19 cellular contexts compared by ENCODE assay signal in the genomic region with DNA sequence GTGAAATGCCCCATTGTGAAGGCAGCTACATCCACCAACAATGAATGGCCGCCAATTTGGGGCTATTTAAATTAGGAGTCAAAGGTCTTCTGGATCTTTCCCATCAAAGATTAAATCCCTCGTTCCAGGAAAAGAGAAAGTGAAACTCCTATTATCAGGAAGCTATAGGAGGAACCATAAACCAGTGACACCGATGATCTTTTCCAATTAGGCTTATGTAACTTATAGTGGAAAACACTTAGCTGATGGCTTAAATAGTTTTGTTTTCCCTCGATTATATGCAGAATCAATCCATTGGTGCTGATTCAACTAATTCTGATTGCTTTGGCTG.
A peak's percentile ranks its signal among the peaks of the same experiment; 100 is the strongest.
DNase-seq lines count a peak whose midpoint lies in the region; TF ChIP-seq lines count a peak whose summit lies in the region.
"Had no signal": no experiment of that assay in that cellular context is flagged by ENCODE, and none has a peak within 500 bp of the region (broad histone marks: within the 10 kb centered on the region; RNA-seq: fewer than 3 reads in every experiment).

No MANE protein-coding gene starts in this region.

- no peaks in the 10 kb centered on the region for H4K20me1 ChIP-seq in PC-9 (ENCODE audit: insufficient read depth)

- POLR2A ChIA-PET in PC-9 (lab: Charles Lee; ENCODE audit: unreplicated experiment), result no interaction called here

- BruUV-seq in PC-9 (replicated peaks; lab: Mats Ljungman, UMichigan), result no TSS peak

- peak overlapping the region; percentile 53 for H3K4me2 ChIP-seq in PC-9

- H2AFZ ChIP-seq in PC-9, result peak overlapping the region; percentile 64

- H3K4me1 Mint-ChIP-seq in activated naive CD4-positive, alpha-beta T cell treated with anti-CD3 and anti-CD28 coated beads for 36 hours (ENCODE audit: low read depth), result no peaks in the 10 kb centered on the region
- H3K4me1 Mint-ChIP-seq: activated CD4-positive, alpha-beta T cell treated with anti-CD3 and anti-CD28 coated beads, Interleukin-2, amount 10 ng/mL, durations not matched to agents 7 days and 5 days; CD4-positive, CD25-positive, alpha-beta regulatory T cell; stimulated activated effector memory CD8-positive, alpha-beta T cell treated with anti-CD3 and anti-CD28 coated beads, Interleukin-12 subunit alpha, Interleukin-12 subunit beta, amount 100 ng/mL, for 72 hours had no signal

- peak overlapping the region; percentile 26; the same call in 1 of the 2 replicates for H3K4me3 ChIP-seq in PC-9
- H3K4me3 ChIP-seq: lung, prostate gland, upper lobe of right lung had no signal

- intact Hi-C loops in PC-9 (cut with micrococcal nuclease; ENCODE audit: unreplicated experiment), result no loop called here
- intact Hi-C loops in activated naive CD4-positive, alpha-beta T cell treated with anti-CD3 and anti-CD28 coated beads for 36 hours (cut with micrococcal nuclease), result no loop called here

- no peak overlapping the region for H3K27ac Mint-ChIP-seq in activated naive CD4-positive, alpha-beta T cell treated with anti-CD3 and anti-CD28 coated beads for 36 hours
- H3K27ac Mint-ChIP-seq: activated CD4-positive, alpha-beta T cell treated with anti-CD3 and anti-CD28 coated beads, Interleukin-2, amount 10 ng/mL, durations not matched to agents 7 days and 5 days; CD4-positive, CD25-positive, alpha-beta regulatory T cell; naive thymus-derived CD4-positive, alpha-beta T cell; stimulated activated effector memory CD8-positive, alpha-beta T cell treated with anti-CD3 and anti-CD28 coated beads, Interleukin-12 subunit alpha, Interleukin-12 subunit beta, amount 100 ng/mL, for 72 hours had no signal

- H3K27ac ChIP-seq in PC-9, result no peak overlapping the region
- H3K27ac ChIP-seq in layer of hippocampus (ENCODE audit: low read depth, low read length), result peak overlapping the region; percentile 77
- H3K27ac ChIP-seq in substantia nigra (ENCODE audit: low read depth, low read length, poor library complexity, severe bottlenecking), result peak overlapping the region; percentile 76
- H3K27ac ChIP-seq: Peyer's patch, prostate gland, upper lobe of right lung had no signal

- DNase-seq in NCI-H524 treated with DMSO at 0.1 percent for 48 hours (lab: John Stamatoyannopoulos, UW), result peak; percentile 74
- no peak for DNase-seq in NCI-H524 (lab: John Stamatoyannopoulos, UW)
- no peak for DNase-seq in PC-9
- DNase-seq in substantia nigra (lab: John Stamatoyannopoulos, UW), result no peak
- no peak for DNase-seq in DMS114 treated with DMSO at 0.1 percent for 48 hours (lab: John Stamatoyannopoulos, UW; ENCODE audit: unreplicated experiment)
- DNase-seq in dedifferentiated amniotic fluid mesenchymal stem cell (ENCODE audit: extremely low spot score), result no peak
- DNase-seq in activated naive CD4-positive, alpha-beta T cell treated with anti-CD3 and anti-CD28 coated beads for 36 hours, result no peak
- DNase-seq: activated CD4-positive, alpha-beta T cell treated with anti-CD3 and anti-CD28 coated beads, Interleukin-2, amount 10 ng/mL, durations not matched to agents 7 days and 5 days; activated CD8-positive, alpha-beta memory T cell treated with anti-CD3 and anti-CD28 coated beads, Interleukin-2, amount 50 U/mL, for 48 hours; aorta; CD4-positive, CD25-positive, alpha-beta regulatory T cell; naive thymus-derived CD4-positive, alpha-beta T cell; NCI-H1436; Peyer's patch; upper lobe of right lung had no signal

- no peaks in the 10 kb centered on the region for H3K4me1 ChIP-seq in PC-9 (replicated peaks; ENCODE audit: insufficient read depth)
- H3K4me1 ChIP-seq: Peyer's patch, prostate gland, upper lobe of right lung had no signal

- no peaks in the 10 kb centered on the region for H3K36me3 Mint-ChIP-seq in activated naive CD4-positive, alpha-beta T cell treated with anti-CD3 and anti-CD28 coated beads for 36 hours (ENCODE audit: low read depth)
- H3K36me3 Mint-ChIP-seq: CD4-positive, CD25-positive, alpha-beta regulatory T cell; naive thymus-derived CD4-positive, alpha-beta T cell; stimulated activated effector memory CD8-positive, alpha-beta T cell treated with anti-CD3 and anti-CD28 coated beads, Interleukin-12 subunit alpha, Interleukin-12 subunit beta, amount 100 ng/mL, for 72 hours had no signal

- H3K4me3 Mint-ChIP-seq in activated naive CD4-positive, alpha-beta T cell treated with anti-CD3 and anti-CD28 coated beads for 36 hours, result no peak overlapping the region
- H3K4me3 Mint-ChIP-seq: activated CD4-positive, alpha-beta T cell treated with anti-CD3 and anti-CD28 coated beads, Interleukin-2, amount 10 ng/mL, durations not matched to agents 7 days and 5 days; CD4-positive, CD25-positive, alpha-beta regulatory T cell; naive thymus-derived CD4-positive, alpha-beta T cell; stimulated activated effector memory CD8-positive, alpha-beta T cell treated with anti-CD3 and anti-CD28 coated beads, Interleukin-12 subunit alpha, Interleukin-12 subunit beta, amount 100 ng/mL, for 72 hours had no signal

- no peaks in the 10 kb centered on the region; the same call in 1 of the 2 replicates for H3K9me2 ChIP-seq in PC-9 (ENCODE audit: insufficient read depth)

- no peaks in the 10 kb centered on the region for H3F3A ChIP-seq in PC-9 (ENCODE audit: insufficient read depth, low read depth)

- H3K9me3 Mint-ChIP-seq in activated naive CD4-positive, alpha-beta T cell treated with anti-CD3 and anti-CD28 coated beads for 36 hours, result no peaks in the 10 kb centered on the region
- H3K9me3 Mint-ChIP-seq: activated CD4-positive, alpha-beta T cell treated with anti-CD3 and anti-CD28 coated beads, Interleukin-2, amount 10 ng/mL, durations not matched to agents 7 days and 5 days had no signal

- no peaks in the 10 kb centered on the region for H3K36me3 ChIP-seq in PC-9 (ENCODE audit: low read depth)
- H3K36me3 ChIP-seq: Peyer's patch, prostate gland, upper lobe of right lung had no signal

- no peaks in the 10 kb centered on the region for H3K9me3 ChIP-seq in PC-9 (ENCODE audit: insufficient read depth, low read depth)
- H3K9me3 ChIP-seq: Peyer's patch, prostate gland, upper lobe of right lung had no signal

- H3K27me3 ChIP-seq in PC-9 (ENCODE audit: insufficient read depth, low read depth), result peaks cover 19% of the 10 kb centered on the region
- no peaks in the 10 kb centered on the region for H3K27me3 ChIP-seq in layer of hippocampus (ENCODE audit: control insufficient read depth, insufficient read depth, low read length)
- H3K27me3 ChIP-seq: Peyer's patch, upper lobe of right lung had no signal

- peaks cover 6% of the 10 kb centered on the region for H3K27me3 Mint-ChIP-seq in activated naive CD4-positive, alpha-beta T cell treated with anti-CD3 and anti-CD28 coated beads for 36 hours (ENCODE audit: low read depth)
- H3K27me3 Mint-ChIP-seq: activated CD4-positive, alpha-beta T cell treated with anti-CD3 and anti-CD28 coated beads, Interleukin-2, amount 10 ng/mL, durations not matched to agents 7 days and 5 days; CD4-positive, CD25-positive, alpha-beta regulatory T cell had no signal

- CTCF ChIA-PET in PC-9 (lab: Charles Lee), result interaction anchor here (0.6 kb wide), 1 partner anchor 658 kb away, joined by 3 read pairs; no protein-coding TSS in a partner anchor
- CTCF ChIA-PET in activated naive CD4-positive, alpha-beta T cell treated with anti-CD3 and anti-CD28 coated beads for 36 hours (lab: Charles Lee), result no interaction called here

- no peaks in the 10 kb centered on the region for H3K79me2 ChIP-seq in PC-9 (ENCODE audit: low read depth)

- TF ChIP-seq CTCF in PC-9 (conservative IDR thresholded peaks at IDR 0.05), result no peak
